ENCODE assay signal across 9 cellular contexts in genomic region chr12:92065018-92065499, GRCh38.
DNase-seq lines count a peak whose midpoint lies in the region; ATAC-seq and TF ChIP-seq lines count a peak whose summit lies in the region.
"Had no signal": no experiment of that assay in that cellular context is flagged by ENCODE, and none has a peak within 500 bp of the region (broad histone marks: within the 10 kb centered on the region; RNA-seq: fewer than 3 reads in every experiment).

No MANE protein-coding gene starts in this region.

- H3K4me3 Mint-ChIP-seq in CD4-positive, alpha-beta memory T cell = peak overlapping the region in 7 of 8 donors; percentile 8 to 75 (median 70)
- peak overlapping the region; percentile 35 for H3K4me3 Mint-ChIP-seq in activated CD4-positive, alpha-beta T cell treated with anti-CD3 and anti-CD28 coated beads, Interleukin-2, amount 10 ng/mL, durations not matched to agents 24 days and 14 days

- peak; percentile 56 to 90 (median 71) for DNase-seq in CD4-positive, alpha-beta memory T cell
- peak; percentile 71 for DNase-seq in activated CD4-positive, alpha-beta T cell treated with anti-CD3 and anti-CD28 coated beads, Interleukin-2, amount 10 ng/mL, durations not matched to agents 24 days and 14 days
- DNase-seq in lower lobe of right lung = no peak
- DNase-seq in KG1 (lab: John Stamatoyannopoulos, UW) = no peak
- DNase-seq in Right ventricle myocardium inferior (ENCODE audit: missing footprints) = no peak
- no peak for DNase-seq in PC-3

- H3K79me2 ChIP-seq in PC-3 (ENCODE audit: low read length) = no peaks in the 10 kb centered on the region

- H3K27me3 Mint-ChIP-seq in CD4-positive, alpha-beta memory T cell = no peaks in the 10 kb centered on the region
- H3K27me3 Mint-ChIP-seq in activated CD4-positive, alpha-beta T cell treated with anti-CD3 and anti-CD28 coated beads, Interleukin-2, amount 10 ng/mL, durations not matched to agents 24 days and 14 days = no peaks in the 10 kb centered on the region

- POLR2A ChIA-PET in CD4-positive, alpha-beta memory T cell (lab: Charles Lee; ENCODE audit: partially characterized antibody) = interaction anchor here (0.7 to 2.0 kb wide), 7 partner anchors 10 to 79 kb away, joined by 3 to 6 read pairs (median 4); no protein-coding TSS in a partner anchor
- POLR2A ChIA-PET in PC-3 (lab: Charles Lee; ENCODE audit: unreplicated experiment) = no interaction called here

- no peak overlapping the region for H3K4me3 ChIP-seq in CD4-positive, alpha-beta memory T cell (ENCODE audit: low read length in 2 of 2)
- H3K4me3 ChIP-seq in lower lobe of right lung = peak overlapping the region; percentile 13
- no peak overlapping the region for H3K4me3 ChIP-seq in PC-3 (ENCODE audit: low read length)
- H3K4me3 ChIP-seq: adrenal gland had no signal

- no peaks in the 10 kb centered on the region for H4K20me1 ChIP-seq in PC-3 (ENCODE audit: low read length)

- no peak overlapping the region for H3K4me2 ChIP-seq in PC-3 (ENCODE audit: low read length)

- peaks cover 20 to 53% (median 35%) of the 10 kb centered on the region in 4 donors for H3K4me1 Mint-ChIP-seq in CD4-positive, alpha-beta memory T cell
- peaks cover 38% of the 10 kb centered on the region for H3K4me1 Mint-ChIP-seq in activated CD4-positive, alpha-beta T cell treated with anti-CD3 and anti-CD28 coated beads, Interleukin-2, amount 10 ng/mL, durations not matched to agents 24 days and 14 days

- no peaks in the 10 kb centered on the region for H3K9me2 ChIP-seq in PC-3 (replicated peaks; ENCODE audit: low read length)

- peak overlapping the region; percentile 6 to 83 (median 72) for H3K27ac Mint-ChIP-seq in CD4-positive, alpha-beta memory T cell
- H3K27ac Mint-ChIP-seq in activated CD4-positive, alpha-beta T cell treated with anti-CD3 and anti-CD28 coated beads, Interleukin-2, amount 10 ng/mL, durations not matched to agents 24 days and 14 days = peak overlapping the region; percentile 87

- H2AFZ ChIP-seq in PC-3 (ENCODE audit: low read length) = no peak overlapping the region

- no peak overlapping the region for H3K9ac ChIP-seq in PC-3 (ENCODE audit: low read length)

- no peak for TF ChIP-seq CTCF in lower lobe of right lung (IDR thresholded peaks at IDR 0.05)
- no peak for TF ChIP-seq CTCF in PC-3 (conservative IDR thresholded peaks at IDR 0.05; ENCODE audit: low read depth, low read length)

- no TSS peak for BruUV-seq in PC-3 (replicated peaks; lab: Mats Ljungman, UMichigan)

- no peak overlapping the region for H3K27ac ChIP-seq in CD4-positive, alpha-beta memory T cell (ENCODE audit: low read depth, low read length)
- peak overlapping the region; percentile 44 for H3K27ac ChIP-seq in lower lobe of right lung
- H3K27ac ChIP-seq in PC-3 (ENCODE audit: low read length) = no peak overlapping the region
- H3K27ac ChIP-seq: adrenal gland had no signal

- peaks cover 17% of the 10 kb centered on the region for H3K4me1 ChIP-seq in CD4-positive, alpha-beta memory T cell (ENCODE audit: insufficient read depth, low read length)
- H3K4me1 ChIP-seq in lower lobe of right lung (peaks cover 27% of the 10 kb centered on the region), PC-3 (ENCODE audit: insufficient read depth, low read length) (peaks cover 18% of the 10 kb centered on the region)

- CTCF ChIA-PET in CD4-positive, alpha-beta memory T cell (lab: Charles Lee; ENCODE audit: partially characterized antibody) = interaction anchor here (1.5 kb wide), 1 partner anchor 22 kb away, joined by 4 read pairs; no protein-coding TSS in a partner anchor
- CTCF ChIA-PET in PC-3 (lab: Charles Lee) = no interaction called here

- H3F3A ChIP-seq in PC-3 (ENCODE audit: low read length, unreplicated experiment) = no peaks in the 10 kb centered on the region

- no peaks in the 10 kb centered on the region for H3K9me3 ChIP-seq in CD4-positive, alpha-beta memory T cell (ENCODE audit: control insufficient read depth in 1 of 2, low read length in 2 of 2)
- H3K9me3 ChIP-seq in lower lobe of right lung (no peaks in the 10 kb centered on the region), PC-3 (ENCODE audit: low read length) (no peaks in the 10 kb centered on the region)
- H3K9me3 ChIP-seq: adrenal gland had no signal

- peaks cover 0 to 5% (median 0%) of the 10 kb centered on the region in 8 donors for H3K9me3 Mint-ChIP-seq in CD4-positive, alpha-beta memory T cell
- H3K9me3 Mint-ChIP-seq in activated CD4-positive, alpha-beta T cell treated with anti-CD3 and anti-CD28 coated beads, Interleukin-2, amount 10 ng/mL, durations not matched to agents 24 days and 14 days = peaks cover 22% of the 10 kb centered on the region

- H3K27me3 ChIP-seq in CD4-positive, alpha-beta memory T cell (ENCODE audit: insufficient read depth, low read length) = no peaks in the 10 kb centered on the region
- H3K27me3 ChIP-seq in lower lobe of right lung (ENCODE audit: low read depth) (no peaks in the 10 kb centered on the region), PC-3 (ENCODE audit: low read length) (no peaks in the 10 kb centered on the region)
- H3K27me3 ChIP-seq: adrenal gland had no signal

- peak; percentile 71 for ATAC-seq in GM19463 (IDR thresholded peaks at IDR 0.05; ENCODE audit: unreplicated experiment)
- ATAC-seq in HG03565 (IDR thresholded peaks at IDR 0.05; ENCODE audit: unreplicated experiment) = peak; percentile 63
- ATAC-seq in lower lobe of right lung = peak; percentile 61 to 87
- no peak for ATAC-seq in Right ventricle myocardium inferior
- no peak for ATAC-seq in PC-3

- intact Hi-C loops in CD4-positive, alpha-beta memory T cell (cut with micrococcal nuclease) = loop anchor here (5.0 kb wide), 1 partner anchor 37 kb away; no protein-coding TSS in a partner anchor
- intact Hi-C loops in activated CD4-positive, alpha-beta T cell treated with anti-CD3 and anti-CD28 coated beads, Interleukin-2, amount 10 ng/mL, durations not matched to agents 24 days and 14 days (cut with micrococcal nuclease) = loop anchor here (1.0 to 10.0 kb wide), 14 partner anchors 8 to 527 kb away; no protein-coding TSS in a partner anchor
- intact Hi-C loops in lower lobe of right lung (cut with DNase I) (no loop called here), Right ventricle myocardium inferior (cut with DNase I) (no loop called here), PC-3 (cut with micrococcal nuclease) (no loop called here)

- H3K36me3 ChIP-seq in CD4-positive, alpha-beta memory T cell (ENCODE audit: insufficient read depth, low read length) = no peaks in the 10 kb centered on the region
- H3K36me3 ChIP-seq in lower lobe of right lung = no peaks in the 10 kb centered on the region
- no peaks in the 10 kb centered on the region for H3K36me3 ChIP-seq in PC-3 (ENCODE audit: low read depth, low read length)
- H3K36me3 ChIP-seq: adrenal gland had no signal

- peaks cover 0 to 8% of the 10 kb centered on the region in 2 donors for H3K36me3 Mint-ChIP-seq in CD4-positive, alpha-beta memory T cell
- peaks cover 10% of the 10 kb centered on the region for H3K36me3 Mint-ChIP-seq in activated CD4-positive, alpha-beta T cell treated with anti-CD3 and anti-CD28 coated beads, Interleukin-2, amount 10 ng/mL, durations not matched to agents 24 days and 14 days (ENCODE audit: low read depth)

Comparison
In these comparisons a context has a peak if more than half of its experiments do, and no peak if none do; other contexts are left out.
1. DNase-seq: peak in CD4-positive, alpha-beta memory T cell (5 of 5) and activated CD4-positive, alpha-beta T cell treated with anti-CD3 and anti-CD28 coated beads, Interleukin-2, amount 10 ng/mL, durations not matched to agents 24 days and 14 days (single experiment); none in lower lobe of right lung (single experiment), KG1 (single experiment), Right ventricle myocardium inferior (single experiment) and PC-3 (single experiment).
2. ATAC-seq: peak in GM19463 (single experiment), HG03565 (single experiment) and lower lobe of right lung (2 of 2); none in Right ventricle myocardium inferior (single experiment) and PC-3 (single experiment).
3. intact Hi-C loops: an anchor here in CD4-positive, alpha-beta memory T cell (5.0 kb wide) and activated CD4-positive, alpha-beta T cell treated with anti-CD3 and anti-CD28 coated beads, Interleukin-2, amount 10 ng/mL, durations not matched to agents 24 days and 14 days (1.0 to 10.0 kb wide); none called in lower lobe of right lung, Right ventricle myocardium inferior and PC-3.